ENCODE assay signal across 8 cellular contexts in genomic region chr1:157310805-157311729, GRCh38.
A peak's percentile ranks its signal among the peaks of the same experiment; 100 is the strongest.
DNase-seq lines count a peak whose midpoint lies in the region; ATAC-seq and TF ChIP-seq lines count a peak whose summit lies in the region.
"Not testable (repeated sequence)": the region's sequence is repeated elsewhere in the genome, so short reads cannot be mapped to it uniquely, and the experiment has no call there.

No MANE protein-coding gene starts in this region.

- H3K79me2 ChIP-seq in DOHH2 (ENCODE audit: control insufficient read depth, low read length); mesendoderm (ENCODE audit: control insufficient read depth, insufficient read depth, low read length): not testable (repeated sequence)

- H3K36me3 ChIP-seq in DOHH2 (ENCODE audit: control insufficient read depth, low read length); adipocyte (ENCODE audit: control insufficient read depth, insufficient read depth, low read length, severe bottlenecking); mesendoderm (ENCODE audit: control insufficient read depth, insufficient read depth, low read length); upper lobe of left lung: not testable (repeated sequence)

- H2BK120ac ChIP-seq in mesendoderm (ENCODE audit: low read depth, low read length), result not testable (repeated sequence)

- H2BK5ac ChIP-seq in mesendoderm (ENCODE audit: low read length), result not testable (repeated sequence)

- H3K4me1 ChIP-seq in DOHH2 (ENCODE audit: control insufficient read depth, low read length); adipocyte (ENCODE audit: control insufficient read depth, insufficient read depth, low read length); foreskin keratinocyte; mesendoderm (ENCODE audit: control insufficient read depth, low read depth, low read length); upper lobe of left lung: not testable (repeated sequence)

- WGBS in mesendoderm (ENCODE audit: extremely low coverage, insufficient coverage, low lambda C conversion rate), result no CpG with 5 or more reads among the region's 6 CpGs
- 24 to 30% methylated on average over 6 of the region's 6 CpGs for WGBS in upper lobe of left lung, 2 donors

- not testable (repeated sequence) for H3K9me3 ChIP-seq in DOHH2 (ENCODE audit: control insufficient read depth, insufficient read depth, low read length); adipocyte (ENCODE audit: control insufficient read depth, low read length); upper lobe of left lung

- H3K27me3 ChIP-seq in DOHH2 (ENCODE audit: control insufficient read depth, low read length), result peaks cover 33% of the 10 kb centered on the region
- not testable (repeated sequence) for H3K27me3 ChIP-seq in adipocyte (replicated peaks; ENCODE audit: control insufficient read depth, insufficient read depth, low read length); foreskin keratinocyte; mesendoderm (ENCODE audit: insufficient read depth, low read length, poor library complexity); upper lobe of left lung

- not testable (repeated sequence) for H3K4me2 ChIP-seq in DOHH2 (ENCODE audit: low read length); mesendoderm (ENCODE audit: low read length)

- not testable (repeated sequence) for TF ChIP-seq EP300 in upper lobe of left lung (IDR thresholded peaks at IDR 0.05)

- not testable (repeated sequence) for H4K20me1 ChIP-seq in DOHH2 (ENCODE audit: control insufficient read depth, insufficient read depth, low read depth, low read length)

- H3K27ac ChIP-seq in DOHH2 (ENCODE audit: low read depth, low read length); foreskin keratinocyte; mesendoderm (ENCODE audit: low read depth, low read length); upper lobe of left lung: not testable (repeated sequence)

- not testable (repeated sequence) for H3K18ac ChIP-seq in mesendoderm (ENCODE audit: low read length)

- not testable (repeated sequence) for H3K9ac ChIP-seq in adipocyte (ENCODE audit: low read length); mesendoderm (ENCODE audit: low read length)

- DNase-seq in HFF-Myc (ENCODE audit: extremely low read depth, low read depth), result peak; percentile 4
- peak; percentile 40 for DNase-seq in NCI-H1105 treated with DMSO at 0.1 percent for 48 hours (lab: John Stamatoyannopoulos, UW)
- peak; percentile 13 for DNase-seq in NOMO-1 treated with dmso at 0.1 percent for 144 hours (lab: John Stamatoyannopoulos, UW; ENCODE audit: unreplicated experiment)
- peak; percentile 13 for DNase-seq in adipocyte (ENCODE audit: low read depth)
- not testable (repeated sequence) for DNase-seq in foreskin keratinocyte
- DNase-seq in mesendoderm, result peak; percentile 97
- peak in 1 of 2 donors; percentile 39 for DNase-seq in upper lobe of left lung

- H4K5ac ChIP-seq in mesendoderm (ENCODE audit: low read length), result not testable (repeated sequence)

- not testable (repeated sequence) for H3F3A ChIP-seq in DOHH2 (ENCODE audit: control insufficient read depth, insufficient read depth)

- not testable (repeated sequence) for H2BK15ac ChIP-seq in mesendoderm (replicated peaks; ENCODE audit: low read depth)

- H3K9me2 ChIP-seq in DOHH2 (replicated peaks; ENCODE audit: control insufficient read depth, low read length), result not testable (repeated sequence)

- H3K4me3 ChIP-seq in DOHH2 (ENCODE audit: low read length); HFF-Myc (replicated peaks; ENCODE audit: low read depth, low read length); adipocyte (ENCODE audit: low read length); mesendoderm (ENCODE audit: low read length); upper lobe of left lung: not testable (repeated sequence)

- not testable (repeated sequence) for H4K8ac ChIP-seq in mesendoderm (ENCODE audit: low read depth, low read length)

- peak; percentile 13 for ATAC-seq in foreskin keratinocyte
- peak; percentile 12 to 40 for ATAC-seq in upper lobe of left lung (ENCODE audit: low FRiP score in 2 of 2)

- not testable (repeated sequence) for H3K79me1 ChIP-seq in mesendoderm (ENCODE audit: low read length)

- H2AK5ac ChIP-seq in mesendoderm (ENCODE audit: low read length), result not testable (repeated sequence)

- TF ChIP-seq CTCF in DOHH2 (IDR thresholded peaks at IDR 0.05; ENCODE audit: low read depth, low read length, poor library complexity, severe bottlenecking) (peak; percentile 33), HFF-Myc (IDR thresholded peaks at IDR 0.05; ENCODE audit: low read depth, low read length, missing control alignments) (peak; percentile 36), foreskin keratinocyte (conservative IDR thresholded peaks at IDR 0.05) (peak; percentile 24)
- TF ChIP-seq CTCF in upper lobe of left lung (IDR thresholded peaks at IDR 0.05), result not testable (repeated sequence)

- H3K23ac ChIP-seq in mesendoderm (ENCODE audit: low read length), result not testable (repeated sequence)

- H3K4ac ChIP-seq in mesendoderm (ENCODE audit: low read depth, low read length), result not testable (repeated sequence)

- not testable (repeated sequence) for TF ChIP-seq POLR2A in upper lobe of left lung (IDR thresholded peaks at IDR 0.05)

- not testable (repeated sequence) for H3K56ac ChIP-seq in mesendoderm (ENCODE audit: low read length)
